27 cellular contexts compared by ENCODE assay signal in genomic region chr3:190414297-190414696, GRCh38. TPM values are rescaled to one million over a fixed set of nuclear protein-coding genes. Genes with fewer than 3 reads are reported as not detected.
"Had no signal": no experiment of that assay in that cellular context is flagged by ENCODE, and none has a peak within 500 bp of the region (broad histone marks: within the 10 kb centered on the region; RNA-seq: fewer than 3 reads in every experiment).

No MANE protein-coding gene starts in this region.

- H3K27me3 ChIP-seq: brain microvascular endothelial cell, cardiac muscle cell, Peyer's patch had no signal

- H3K4me1 ChIP-seq: Peyer's patch had no signal

- ATAC-seq: activated CD4-positive, alpha-beta T cell treated with anti-CD3 and anti-CD28 coated beads for 36 hours; activated CD8-positive, alpha-beta T cell treated with anti-CD3 and anti-CD28 coated beads for 36 hours; activated T-cell treated with anti-CD3 and anti-CD28 coated beads, Interleukin-2, amount 50 U/mL, for 72 hours had no signal

- H3K36me3 ChIP-seq: brain microvascular endothelial cell, cardiac muscle cell, Peyer's patch, WERI-Rb-1 had no signal

- H3K9ac ChIP-seq: SK-N-SH had no signal

- DNase-seq: activated CD4-positive, alpha-beta T cell treated with anti-CD3 and anti-CD28 coated beads for 36 hours; activated CD4-positive, alpha-beta T cell treated with anti-CD3 and anti-CD28 coated beads, Interleukin-2, amount 50 U/mL, for 1 hour; activated CD8-positive, alpha-beta memory T cell treated with anti-CD3 and anti-CD28 coated beads, Interleukin-2, amount 50 U/mL, for 4 hours; activated CD8-positive, alpha-beta T cell treated with anti-CD3 and anti-CD28 coated beads for 36 hours; activated gamma-delta T cell treated with Interleukin-2 at 50 U/mL for 16 hours; activated naive CD4-positive, alpha-beta T cell treated with anti-CD3 and anti-CD28 coated beads, Interleukin-2, amount 10 ng/mL, durations not matched to agents 7 days and 5 days; activated naive CD8-positive, alpha-beta T cell treated with anti-CD3 and anti-CD28 coated beads for 36 hours; activated T-cell treated with anti-CD3 and anti-CD28 coated beads, Interleukin-2, amount 50 U/mL, for 72 hours; brain microvascular endothelial cell; KG1; MV-4-11; NCI-H1092 treated with DMSO at 0.1 percent for 48 hours; NCI-H1417 treated with DMSO at 0.1 percent for 48 hours; NCI-H1694 treated with DMSO at 0.1 percent for 48 hours; NCI-H2029 treated with DMSO at 0.1 percent for 48 hours; NCI-H446; NCI-H524; Peyer's patch; SK-N-SH; T-helper 1 cell; WERI-Rb-1 had no signal

- H3K4me1 Mint-ChIP-seq: activated CD4-positive, alpha-beta T cell treated with anti-CD3 and anti-CD28 coated beads for 36 hours; activated naive CD4-positive, alpha-beta T cell treated with anti-CD3 and anti-CD28 coated beads, Interleukin-2, amount 10 ng/mL, durations not matched to agents 7 days and 5 days; activated naive CD8-positive, alpha-beta T cell treated with anti-CD3 and anti-CD28 coated beads for 36 hours had no signal

- H3K4me3 Mint-ChIP-seq: activated CD4-positive, alpha-beta T cell treated with anti-CD3 and anti-CD28 coated beads for 36 hours; activated CD8-positive, alpha-beta T cell treated with anti-CD3 and anti-CD28 coated beads for 36 hours; activated naive CD4-positive, alpha-beta T cell treated with anti-CD3 and anti-CD28 coated beads, Interleukin-2, amount 10 ng/mL, durations not matched to agents 7 days and 5 days; activated naive CD8-positive, alpha-beta T cell treated with anti-CD3 and anti-CD28 coated beads for 36 hours; activated T-cell treated with anti-CD3 and anti-CD28 coated beads, Interleukin-2, amount 50 U/mL, for 72 hours had no signal

- H3K36me3 Mint-ChIP-seq: activated naive CD4-positive, alpha-beta T cell treated with anti-CD3 and anti-CD28 coated beads, Interleukin-2, amount 10 ng/mL, durations not matched to agents 7 days and 5 days; activated naive CD8-positive, alpha-beta T cell treated with anti-CD3 and anti-CD28 coated beads for 36 hours had no signal

- H3K27ac ChIP-seq: brain microvascular endothelial cell, cardiac muscle cell, Peyer's patch, WERI-Rb-1 had no signal

- H3K27me3 Mint-ChIP-seq: activated naive CD4-positive, alpha-beta T cell treated with anti-CD3 and anti-CD28 coated beads, Interleukin-2, amount 10 ng/mL, durations not matched to agents 7 days and 5 days had no signal

- H3K4me2 ChIP-seq: SK-N-SH had no signal

- H3K9me3 ChIP-seq: Peyer's patch, SK-N-SH had no signal

- H3K27ac Mint-ChIP-seq: activated CD4-positive, alpha-beta T cell treated with anti-CD3 and anti-CD28 coated beads for 36 hours; activated CD8-positive, alpha-beta T cell treated with anti-CD3 and anti-CD28 coated beads for 36 hours; activated naive CD4-positive, alpha-beta T cell treated with anti-CD3 and anti-CD28 coated beads, Interleukin-2, amount 10 ng/mL, durations not matched to agents 7 days and 5 days; activated naive CD8-positive, alpha-beta T cell treated with anti-CD3 and anti-CD28 coated beads for 36 hours; activated T-cell treated with anti-CD3 and anti-CD28 coated beads, Interleukin-2, amount 50 U/mL, for 72 hours; activated T-helper 2 cell treated with anti-CD3 and anti-CD28 coated beads, Interferon-gamma antibody, Interleukin-2, Interleukin-4, amounts not matched to agents 10 μg/mL and 5 μg/mL and 100 μg/mL, durations not matched to agents 14 hours and 24 hours and 36 hours had no signal

- H3K9me3 Mint-ChIP-seq: activated naive CD8-positive, alpha-beta T cell treated with anti-CD3 and anti-CD28 coated beads for 36 hours; activated T-helper 2 cell treated with anti-CD3 and anti-CD28 coated beads, Interferon-gamma antibody, Interleukin-2, Interleukin-4, amounts not matched to agents 10 μg/mL and 5 μg/mL and 100 μg/mL, durations not matched to agents 14 hours and 24 hours and 36 hours had no signal

- H3K4me3 ChIP-seq: cardiac muscle cell, Peyer's patch had no signal

RNA-seq across cellular contexts. Expression of gene CLDN16, which starts 26.3 kb away (rescaled TPM):
- total RNA-seq: activated CD4-positive, alpha-beta T cell treated with anti-CD3 and anti-CD28 coated beads for 36 hours; activated CD8-positive, alpha-beta T cell treated with anti-CD3 and anti-CD28 coated beads for 36 hours; activated naive CD8-positive, alpha-beta T cell treated with anti-CD3 and anti-CD28 coated beads for 36 hours; activated T-helper 2 cell treated with anti-CD3 and anti-CD28 coated beads, Interferon-gamma antibody, Interleukin-2, Interleukin-4, amounts not matched to agents 10 μg/mL and 5 μg/mL and 100 μg/mL, durations not matched to agents 14 hours and 24 hours and 36 hours; LHCN-M2; M059J; Peyer's patch; T-helper 2 cell treated with Interferon-gamma antibody and Interleukin-4, amounts not matched to agents 100 ng/mL and 5 ng/mL, for 36 hours had no signal
- polyA plus RNA-seq: cardiac muscle cell had no signal

RNA-seq across cellular contexts. Expression of gene TMEM207, which starts 35.4 kb away (rescaled TPM):
- total RNA-seq: activated CD4-positive, alpha-beta T cell treated with anti-CD3 and anti-CD28 coated beads for 36 hours; activated CD8-positive, alpha-beta T cell treated with anti-CD3 and anti-CD28 coated beads for 36 hours; activated naive CD8-positive, alpha-beta T cell treated with anti-CD3 and anti-CD28 coated beads for 36 hours; activated T-cell treated with anti-CD3 and anti-CD28 coated beads, Interleukin-2, amount 50 U/mL, for 72 hours; activated T-helper 2 cell treated with anti-CD3 and anti-CD28 coated beads, Interferon-gamma antibody, Interleukin-2, Interleukin-4, amounts not matched to agents 10 μg/mL and 5 μg/mL and 100 μg/mL, durations not matched to agents 14 hours and 24 hours and 36 hours; cardiac muscle cell; LHCN-M2; M059J; Peyer's patch; T-helper 2 cell treated with Interferon-gamma antibody and Interleukin-4, amounts not matched to agents 100 ng/mL and 5 ng/mL, for 36 hours had no signal
- polyA plus RNA-seq: adipose tissue, cardiac muscle cell, SK-N-SH had no signal
